1 cellular context compared by ENCODE assay signal in genomic region chr1:226696552-226696951, GRCh38.
TF ChIP-seq lines count a peak whose summit lies in the region.

No MANE protein-coding gene starts in this region.

TF ChIP-seq in SK-N-SH, 30 proteins besides CTCF, POLR2A, EP300 and RAD21 (continued from another document):
- TF ChIP-seq ZBTB33 (IDR thresholded peaks at IDR 0.05; ENCODE audit: borderline replicate concordance, low read depth) (no peak), PBX3 (IDR thresholded peaks at IDR 0.05) (no peak), FOXJ3 (CRISPR knock-in tag; IDR thresholded peaks at IDR 0.05) (no peak)
